Comparison of ENCODE assay signal across 9 cellular contexts in the genomic region with DNA sequence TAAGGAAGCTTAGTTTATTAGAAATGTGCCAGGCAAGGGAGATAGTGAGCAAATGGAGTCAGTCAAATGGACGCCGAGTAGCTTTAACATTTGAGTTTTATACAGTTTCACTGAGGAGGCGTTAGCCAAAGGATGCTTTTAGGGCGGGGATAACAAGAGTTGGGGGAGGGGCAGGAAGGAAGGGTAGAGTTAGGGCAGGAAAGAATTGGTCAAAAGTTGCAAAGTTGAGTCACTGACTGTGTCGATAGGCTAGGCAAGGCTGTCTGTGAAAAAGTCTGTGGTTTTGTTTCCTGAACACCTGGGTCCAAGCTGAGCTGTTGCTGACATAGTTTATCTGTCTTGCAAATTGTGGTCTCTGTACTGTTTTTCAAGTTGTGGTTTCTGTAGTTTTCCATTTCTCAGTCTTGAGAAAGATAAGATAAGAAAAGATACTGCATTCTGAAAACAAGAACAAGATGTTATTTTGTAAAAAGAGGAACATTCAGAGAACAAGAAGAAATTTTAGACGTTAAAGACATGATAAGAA.
DNase-seq lines count a peak whose midpoint lies in the region; ATAC-seq lines count a peak whose summit lies in the region.
"Had no signal": no experiment of that assay in that cellular context is flagged by ENCODE, and none has a peak within 500 bp of the region (broad histone marks: within the 10 kb centered on the region; RNA-seq: fewer than 3 reads in every experiment).

No MANE protein-coding gene starts in this region.

- H3K27me3 ChIP-seq in mesenchymal stem cell (ENCODE audit: control insufficient read depth in 1 of 2, insufficient read depth in 1 of 2, low read length in 2 of 2): no peaks in the 10 kb centered on the region
- H3K27me3 ChIP-seq: SJSA1 had no signal

- peaks cover 47% of the 10 kb centered on the region for H3K36me3 Mint-ChIP-seq in stimulated activated naive CD8-positive, alpha-beta T cell treated with anti-CD3 and anti-CD28 coated beads, Interleukin-15, Interleukin-2, amounts not matched to agents 100 ng/mL and 50 ng/mL, for 24 hours (ENCODE audit: low read depth)

- no peak overlapping the region for H3K18ac ChIP-seq in mesenchymal stem cell (ENCODE audit: low read depth in 1 of 2, low read length in 2 of 2)

- no peaks in the 10 kb centered on the region for H3K27me3 Mint-ChIP-seq in stimulated activated naive CD8-positive, alpha-beta T cell treated with anti-CD3 and anti-CD28 coated beads, Interleukin-15, Interleukin-2, amounts not matched to agents 100 ng/mL and 50 ng/mL, for 24 hours

- WGBS in mesenchymal stem cell: 45% methylated on average over 6 of the region's 6 CpGs

- H3K4me1 Mint-ChIP-seq in stimulated activated naive CD8-positive, alpha-beta T cell treated with anti-CD3 and anti-CD28 coated beads, Interleukin-15, Interleukin-2, amounts not matched to agents 100 ng/mL and 50 ng/mL, for 24 hours (ENCODE audit: low read depth): peaks cover 58% of the 10 kb centered on the region

- no peak overlapping the region for H3K4me2 ChIP-seq in mesenchymal stem cell (ENCODE audit: low read length, poor library complexity, severe bottlenecking)

- H3K79me1 ChIP-seq in mesenchymal stem cell (replicated peaks; ENCODE audit: low read length, poor library complexity, severe bottlenecking): no peaks in the 10 kb centered on the region

- H2BK120ac ChIP-seq in mesenchymal stem cell (ENCODE audit: low read depth, low read length): no peak overlapping the region

- DNase-seq in SIG-M5 (lab: John Stamatoyannopoulos, UW) (peak; percentile 98), mesenchymal stem cell (peak; percentile 75), HuH-7.5 (ENCODE audit: low spot score) (no peak), NCI-H526 (lab: John Stamatoyannopoulos, UW) (no peak)
- peak; percentile 84 for DNase-seq in activated naive CD4-positive, alpha-beta T cell treated with anti-CD3 and anti-CD28 coated beads, Interleukin-2, amount 50 U/mL, for 16 hours

- no peak overlapping the region for H3K23ac ChIP-seq in mesenchymal stem cell (ENCODE audit: low read length in 2 of 2)

- H2BK15ac ChIP-seq in mesenchymal stem cell (ENCODE audit: low read depth, poor library complexity, severe bottlenecking): no peak overlapping the region

- H3K9me3 ChIP-seq in mesenchymal stem cell (ENCODE audit: control insufficient read depth, low read length): no peaks in the 10 kb centered on the region
- H3K9me3 ChIP-seq: SJSA1 had no signal

- no peak overlapping the region for H3K14ac ChIP-seq in mesenchymal stem cell (ENCODE audit: low read length in 2 of 2)

- H2AK5ac ChIP-seq in mesenchymal stem cell (ENCODE audit: low read length, severe bottlenecking): no peak overlapping the region

- H2AFZ ChIP-seq in mesenchymal stem cell (ENCODE audit: low read depth, low read length): no peak overlapping the region

- H3K9me3 Mint-ChIP-seq in stimulated activated naive CD8-positive, alpha-beta T cell treated with anti-CD3 and anti-CD28 coated beads, Interleukin-15, Interleukin-2, amounts not matched to agents 100 ng/mL and 50 ng/mL, for 24 hours: peaks cover 39% of the 10 kb centered on the region

- ATAC-seq in GM18858 (IDR thresholded peaks at IDR 0.05; ENCODE audit: unreplicated experiment) (peak; percentile 99), HG02970 (IDR thresholded peaks at IDR 0.05; ENCODE audit: low FRiP score, unreplicated experiment) (peak; percentile 98)

- H3K4me3 Mint-ChIP-seq in stimulated activated naive CD8-positive, alpha-beta T cell treated with anti-CD3 and anti-CD28 coated beads, Interleukin-15, Interleukin-2, amounts not matched to agents 100 ng/mL and 50 ng/mL, for 24 hours: peak overlapping the region; percentile 74

- no peak overlapping the region for H4K91ac ChIP-seq in mesenchymal stem cell (ENCODE audit: low read length)

- H3K4me3 ChIP-seq in mesenchymal stem cell (ENCODE audit: insufficient read depth in 1 of 2, low read depth in 1 of 2, low read length in 2 of 2): no peak overlapping the region
- H3K4me3 ChIP-seq: SJSA1 had no signal

- H2BK5ac ChIP-seq in mesenchymal stem cell (ENCODE audit: low read depth, low read length, poor library complexity, severe bottlenecking): no peak overlapping the region

- H3K27ac Mint-ChIP-seq in stimulated activated naive CD8-positive, alpha-beta T cell treated with anti-CD3 and anti-CD28 coated beads, Interleukin-15, Interleukin-2, amounts not matched to agents 100 ng/mL and 50 ng/mL, for 24 hours: peak overlapping the region; percentile 99

- no peaks in the 10 kb centered on the region for H3K36me3 ChIP-seq in mesenchymal stem cell (ENCODE audit: control insufficient read depth in 1 of 2, insufficient read depth in 2 of 2, low read depth in 1 of 2, low read length in 2 of 2)
- H3K36me3 ChIP-seq: SJSA1 had no signal

- H3K4me1 ChIP-seq in mesenchymal stem cell (ENCODE audit: control insufficient read depth, insufficient read depth, low read depth, low read length): peaks cover 3% of the 10 kb centered on the region
- H3K4me1 ChIP-seq: SJSA1 had no signal

- no peak overlapping the region for H4K8ac ChIP-seq in mesenchymal stem cell (ENCODE audit: low read length)

- no peak overlapping the region for H3K4ac ChIP-seq in mesenchymal stem cell (ENCODE audit: low read depth in 1 of 2, low read length in 2 of 2)

- no peak overlapping the region for H3K27ac ChIP-seq in mesenchymal stem cell (ENCODE audit: low read length, poor library complexity, severe bottlenecking)
- H3K27ac ChIP-seq: SJSA1 had no signal

- no peak overlapping the region for H2BK12ac ChIP-seq in mesenchymal stem cell (ENCODE audit: low read length in 2 of 2)

- no peak overlapping the region for H3K9ac ChIP-seq in mesenchymal stem cell (ENCODE audit: low read length)

Comparison
In these comparisons a context has a peak if more than half of its experiments do, and no peak if none do; other contexts are left out.
1. DNase-seq: peak in SIG-M5 (single experiment), activated naive CD4-positive, alpha-beta T cell treated with anti-CD3 and anti-CD28 coated beads, Interleukin-2, amount 50 U/mL, for 16 hours (single experiment) and mesenchymal stem cell (single experiment); none in HuH-7.5 (single experiment) and NCI-H526 (0 of 2).